ENCODE assay signal across 17 cellular contexts in genomic region chr13:110114351-110114750, GRCh38.
DNase-seq lines count a peak whose midpoint lies in the region; ATAC-seq, FAIRE-seq and TF ChIP-seq lines count a peak whose summit lies in the region.
"Had no signal": no experiment of that assay in that cellular context is flagged by ENCODE, and none has a peak within 500 bp of the region (broad histone marks: within the 10 kb centered on the region; RNA-seq: fewer than 3 reads in every experiment).

No MANE protein-coding gene starts in this region.

- no peaks in the 10 kb centered on the region for H3K9me3 ChIP-seq in adipocyte (ENCODE audit: control insufficient read depth, low read length)
- no peaks in the 10 kb centered on the region for H3K9me3 ChIP-seq in uterus
- H3K9me3 ChIP-seq: HAP-1 had no signal

- no peak for TF ChIP-seq POLR2A in uterus (IDR thresholded peaks at IDR 0.05)

- no peak overlapping the region for H3K9ac ChIP-seq in adipocyte (ENCODE audit: low read length)

- no peaks in the 10 kb centered on the region; the same call in 1 of the 2 replicates for H3K27me3 ChIP-seq in H7 (ENCODE audit: control insufficient read depth, insufficient read depth, low read length)
- no peaks in the 10 kb centered on the region for H3K27me3 ChIP-seq in adipocyte (replicated peaks; ENCODE audit: control insufficient read depth, insufficient read depth, low read length)
- H3K27me3 ChIP-seq in uterus: no peaks in the 10 kb centered on the region

- H3K36me3 ChIP-seq in H7 (replicated peaks; ENCODE audit: control insufficient read depth, insufficient read depth, low read length): no peaks in the 10 kb centered on the region
- no peaks in the 10 kb centered on the region for H3K36me3 ChIP-seq in adipocyte (ENCODE audit: control insufficient read depth, insufficient read depth, low read length, severe bottlenecking)
- no peaks in the 10 kb centered on the region for H3K36me3 ChIP-seq in uterus
- H3K36me3 ChIP-seq: HAP-1 had no signal

- DNase-seq in AG10803 (ENCODE audit: low read depth) (peak; percentile 50), H7 (peak; percentile 19), adipocyte (ENCODE audit: low read depth) (peak; percentile 43), fibroblast of villous mesenchyme (ENCODE audit: low read depth) (peak; percentile 64), uterus (no peak), GM19239 (ENCODE audit: insufficient read length, low spot score) (no peak)
- DNase-seq: C1 segment of cervical spinal cord; DMS 273 treated with DMSO at 0.1 percent for 48 hours; KBM-7; NCI-H1092; NCI-H1694; NCI-H69; NK-92 treated with Interleukin-12 subunit alpha and Interleukin-12 subunit beta, amount 100 ng/mL, for 24 hours had no signal

- intact Hi-C loops in uterus (cut with DNase I; ENCODE audit: low total_unique reads): loop anchor here (10.0 kb wide), 1 partner anchor 330 kb away; the partner anchor contains the start of gene IRS2

- H3K4me3 ChIP-seq in AG10803 (ENCODE audit: low read length): no peak overlapping the region
- H3K4me3 ChIP-seq in H7 (ENCODE audit: insufficient read depth, low read depth, low read length): no peak overlapping the region
- no peak overlapping the region for H3K4me3 ChIP-seq in adipocyte (ENCODE audit: low read length)
- H3K4me3 ChIP-seq in fibroblast of villous mesenchyme (ENCODE audit: low read depth, low read length): no peak overlapping the region
- no peak overlapping the region for H3K4me3 ChIP-seq in uterus
- H3K4me3 ChIP-seq: HAP-1 had no signal

- H3K27ac ChIP-seq in uterus: no peak overlapping the region

- H3K4me1 ChIP-seq in adipocyte (ENCODE audit: control insufficient read depth, insufficient read depth, low read length) (peaks cover 30% of the 10 kb centered on the region), uterus (no peaks in the 10 kb centered on the region)
- H3K4me1 ChIP-seq: HAP-1 had no signal

- TF ChIP-seq CTCF in AG10803 (conservative IDR thresholded peaks at IDR 0.05; ENCODE audit: low read length) (no peak), fibroblast of villous mesenchyme (IDR thresholded peaks at IDR 0.05; ENCODE audit: insufficient read depth, low read depth, low read length) (no peak), uterus (IDR thresholded peaks at IDR 0.05) (no peak)

- FAIRE-seq in GM19239 (lab: Jason Lieb, UNC): no peak

- no peak for ATAC-seq in HG03045 (IDR thresholded peaks at IDR 0.05; ENCODE audit: unreplicated experiment)
- ATAC-seq in HG03520 (IDR thresholded peaks at IDR 0.05; ENCODE audit: unreplicated experiment): no peak
- ATAC-seq: Right ventricle myocardium inferior had no signal

Comparison
In these comparisons a context has a peak if more than half of its experiments do, and no peak if none do; other contexts are left out.
1. DNase-seq: peak in AG10803 (single experiment), H7 (single experiment), adipocyte (single experiment) and fibroblast of villous mesenchyme (single experiment); none in uterus (0 of 2) and GM19239 (single experiment).